ENCODE assay signal across 8 cellular contexts in genomic region chr7:36119005-36119711, GRCh38. TPM values are rescaled to one million over a fixed set of nuclear protein-coding genes. Genes with fewer than 3 reads are reported as not detected.
DNase-seq lines count a peak whose midpoint lies in the region; ATAC-seq, FAIRE-seq and TF ChIP-seq lines count a peak whose summit lies in the region.

No MANE protein-coding gene starts in this region.

- H3K4me1 ChIP-seq in endothelial cell of umbilical vein (ENCODE audit: control insufficient read depth, extremely low read depth, insufficient read depth, low read length) (peaks cover 14% of the 10 kb centered on the region), Karpas-422 (ENCODE audit: low read length) (0 out of 2 replicates have a peak, but pooled peaks cover 5% of the 10 kb centered on the region), GM23338 (ENCODE audit: insufficient read depth) (no peaks in the 10 kb centered on the region)

- H3K9me2 ChIP-seq in Karpas-422 (replicated peaks; ENCODE audit: insufficient read depth, low read length): no peaks in the 10 kb centered on the region
- H3K9me2 ChIP-seq in GM23338 (ENCODE audit: insufficient read depth): no peaks in the 10 kb centered on the region

- H3K79me2 ChIP-seq in endothelial cell of umbilical vein (ENCODE audit: control insufficient read depth, insufficient read depth, low read length) (no peaks in the 10 kb centered on the region), Karpas-422 (ENCODE audit: low read length) (no peaks in the 10 kb centered on the region), GM23338 (replicated peaks; ENCODE audit: insufficient read depth) (no peaks in the 10 kb centered on the region)

- H3K4me1 Mint-ChIP-seq in osteocyte (ENCODE audit: unreplicated experiment) (peaks cover 40% of the 10 kb centered on the region), GM23338 (peaks cover 4% of the 10 kb centered on the region; the same call in 2 of the 3 replicates)

- H4K20me1 ChIP-seq in endothelial cell of umbilical vein (replicated peaks; ENCODE audit: control insufficient read depth, extremely low read depth, insufficient read depth, low read length): no peaks in the 10 kb centered on the region
- no peaks in the 10 kb centered on the region for H4K20me1 ChIP-seq in Karpas-422 (ENCODE audit: insufficient read depth, low read depth, low read length)
- no peaks in the 10 kb centered on the region for H4K20me1 ChIP-seq in GM23338 (replicated peaks; ENCODE audit: insufficient read depth)

- H3K36me3 Mint-ChIP-seq in osteocyte (ENCODE audit: unreplicated experiment) (peaks cover 6% of the 10 kb centered on the region), GM23338 (ENCODE audit: low read depth) (no peaks in the 10 kb centered on the region; the same call in 2 of the 3 replicates)

- no peak for ATAC-seq in GM21447 (IDR thresholded peaks at IDR 0.05; ENCODE audit: unreplicated experiment)
- no peak for ATAC-seq in GM23338
- ATAC-seq in HG03159 (IDR thresholded peaks at IDR 0.05; ENCODE audit: unreplicated experiment): no peak

- H3K27me3 Mint-ChIP-seq in osteocyte (ENCODE audit: unreplicated experiment) (peaks cover 9% of the 10 kb centered on the region), GM23338 (ENCODE audit: insufficient read depth, low read depth, poor library complexity) (peaks cover 3% of the 10 kb centered on the region)

- H3K27me3 ChIP-seq in endothelial cell of umbilical vein (ENCODE audit: control insufficient read depth in 2 of 2, insufficient read depth in 2 of 2, low read length in 2 of 2) (no peaks in the 10 kb centered on the region), Karpas-422 (ENCODE audit: low read length) (no peaks in the 10 kb centered on the region), GM23338 (ENCODE audit: insufficient read depth) (no peaks in the 10 kb centered on the region)

- H3K27ac ChIP-seq in endothelial cell of umbilical vein (ENCODE audit: insufficient read depth, low read depth, low read length) (no peak overlapping the region), Karpas-422 (ENCODE audit: low read length) (no peak overlapping the region), GM23338 (ENCODE audit: low read depth) (no peak overlapping the region)

- TF ChIP-seq POLR2A in endothelial cell of umbilical vein (IDR thresholded peaks at IDR 0.05; ENCODE audit: low read depth, low read length): no peak

- dilution Hi-C loops in endothelial cell of umbilical vein (cut with MboI; ENCODE audit: extremely low pct_ligation_motif_present, low sequenced_read_pairs): no loop called here

- POLR2A ChIA-PET in endothelial cell of umbilical vein (lab: Charles Lee): no interaction called here

- H2AFZ ChIP-seq in endothelial cell of umbilical vein (ENCODE audit: low read depth, low read length): no peak overlapping the region
- no peak overlapping the region for H2AFZ ChIP-seq in Karpas-422 (ENCODE audit: low read length)
- no peak overlapping the region for H2AFZ ChIP-seq in GM23338

- H3K9me1 ChIP-seq in endothelial cell of umbilical vein (replicated peaks; ENCODE audit: control insufficient read depth, extremely low read depth, insufficient read depth, low read length): no peaks in the 10 kb centered on the region

- H3K4me2 ChIP-seq in endothelial cell of umbilical vein (ENCODE audit: insufficient read depth, low read length): no peak overlapping the region
- H3K4me2 ChIP-seq in Karpas-422 (ENCODE audit: low read depth, low read length, poor library complexity, severe bottlenecking): no peak overlapping the region
- no peak overlapping the region for H3K4me2 ChIP-seq in GM23338

- H3K4me3 ChIP-seq in endothelial cell of umbilical vein (replicated peaks in 1 of 3; ENCODE audit: insufficient read depth in 1 of 3, low read depth in 1 of 3, low read length in 3 of 3): no peak overlapping the region
- H3K4me3 ChIP-seq in Karpas-422 (ENCODE audit: low read length): no peak overlapping the region
- H3K4me3 ChIP-seq in GM23338: no peak overlapping the region

- H3F3A ChIP-seq in GM23338 (replicated peaks; ENCODE audit: low read depth): no peaks in the 10 kb centered on the region

- H3K4me3 Mint-ChIP-seq in osteocyte (ENCODE audit: unreplicated experiment) (no peak overlapping the region), GM23338 (no peak overlapping the region)

- no peaks in the 10 kb centered on the region for H3K9me3 ChIP-seq in endothelial cell of umbilical vein (replicated peaks; ENCODE audit: control insufficient read depth, insufficient read depth, low read length)
- H3K9me3 ChIP-seq in Karpas-422 (ENCODE audit: low read length): no peaks in the 10 kb centered on the region

- intact Hi-C loops in endothelial cell of umbilical vein (cut with micrococcal nuclease): no loop called here

- peak; percentile 85 for DNase-seq in Daoy (ENCODE audit: low read depth)
- peak; percentile 43 for DNase-seq in NCI-H774 (lab: John Stamatoyannopoulos, UW)
- DNase-seq in endothelial cell of umbilical vein (ENCODE audit: low read depth, low spot score): peak; percentile 22
- no peak for DNase-seq in osteocyte (ENCODE audit: extremely low spot score, unreplicated experiment)
- DNase-seq in Karpas-422: no peak
- no peak for DNase-seq in GM23338 (ENCODE audit: low spot score)

- FAIRE-seq in endothelial cell of umbilical vein (lab: Jason Lieb, UNC): no peak

- CTCF ChIA-PET in endothelial cell of umbilical vein (lab: Charles Lee): interaction anchor here (1.7 kb wide), 1 partner anchor 10 kb away, joined by 11 read pairs; no protein-coding TSS in a partner anchor

- no peak overlapping the region for H3K9ac ChIP-seq in endothelial cell of umbilical vein (replicated peaks; ENCODE audit: extremely low read depth, insufficient read depth, low read length)
- H3K9ac ChIP-seq in Karpas-422 (ENCODE audit: low read length): no peak overlapping the region

- TF ChIP-seq CTCF in endothelial cell of umbilical vein (IDR thresholded peaks at IDR 0.05; ENCODE audit: extremely low read depth in 1 of 2, insufficient read depth in 1 of 2, low read depth in 1 of 2, low read length in 2 of 2): no peak
- TF ChIP-seq CTCF in osteocyte (IDR thresholded peaks at IDR 0.05): no peak
- TF ChIP-seq CTCF in GM23338 (conservative IDR thresholded peaks at IDR 0.05; ENCODE audit: low read depth in 2 of 2): no peak

- no peaks in the 10 kb centered on the region for H3K36me3 ChIP-seq in endothelial cell of umbilical vein (ENCODE audit: control insufficient read depth in 2 of 2, extremely low read depth in 1 of 2, insufficient read depth in 2 of 2, low read length in 2 of 2)
- no peaks in the 10 kb centered on the region for H3K36me3 ChIP-seq in Karpas-422 (ENCODE audit: insufficient read depth, low read length)
- H3K36me3 ChIP-seq in GM23338 (ENCODE audit: insufficient read depth): no peaks in the 10 kb centered on the region

- peaks cover 23% of the 10 kb centered on the region for H3K9me3 Mint-ChIP-seq in osteocyte (ENCODE audit: unreplicated experiment)
- peaks cover 6% of the 10 kb centered on the region; the same call in 2 of the 3 replicates for H3K9me3 Mint-ChIP-seq in GM23338

- H3K27ac Mint-ChIP-seq in osteocyte (ENCODE audit: unreplicated experiment): peak overlapping the region; percentile 13
- H3K27ac Mint-ChIP-seq in GM23338: no peak overlapping the region

- no TSS peak for BruUV-seq in endothelial cell of umbilical vein (replicated peaks; lab: Mats Ljungman, UMichigan)

TF ChIP-seq in endothelial cell of umbilical vein, 7 proteins besides CTCF, POLR2A, EP300 and RAD21 (continues in another document):
- TF ChIP-seq POLR2AphosphoS5 (IDR thresholded peaks at IDR 0.05; ENCODE audit: insufficient read depth, low read depth, low read length) (no peak), JUN (IDR thresholded peaks at IDR 0.05; ENCODE audit: borderline replicate concordance, insufficient read depth, insufficient read length, low read depth) (no peak), MYC (IDR thresholded peaks at IDR 0.05; ENCODE audit: low read depth, low read length) (no peak), FOS (IDR thresholded peaks at IDR 0.05; ENCODE audit: borderline replicate concordance, insufficient read depth, low read length) (no peak), GATA2 (IDR thresholded peaks at IDR 0.05; ENCODE audit: insufficient read depth, insufficient read length, low read depth, low read length) (no peak)
- TF ChIP-seq, protein P1, sequence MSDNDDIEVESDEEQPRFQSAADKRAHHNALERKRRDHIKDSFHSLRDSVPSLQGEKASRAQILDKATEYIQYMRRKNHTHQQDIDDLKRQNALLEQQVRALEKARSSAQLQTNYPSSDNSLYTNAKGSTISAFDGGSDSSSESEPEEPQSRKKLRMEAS (IDR thresholded peaks at IDR 0.05; ENCODE audit: insufficient read depth, insufficient read length): no peak

TF ChIP-seq in GM23338, 12 proteins besides CTCF, POLR2A, EP300 and RAD21 (continues in another document):
- TF ChIP-seq ZNF114 (CRISPR knock-in tag; IDR thresholded peaks at IDR 0.05): no peak

RNA-seq across cellular contexts. Expression of gene EEPD1, which starts 33.9 kb away (rescaled TPM):
- total RNA-seq in Daoy (2014; rRNA removed; shearing (Covaris generic)): 6.1 and 10.7 TPM in 2 replicates
- total RNA-seq in endothelial cell of umbilical vein (0.23 and 0.42 TPM in 2 replicates), osteocyte (1.3 and 1.4 TPM in 2 replicates)
- polyA plus RNA-seq in endothelial cell of umbilical vein (0.13 and 0.40 TPM in 2 replicates), GM23338 (2016; fragmentation: Nextera tagmentation; extraction: Ambion mirVana) (4.1 and 6.0 TPM in 2 replicates)
- 0.25 and 0.38 TPM in 2 replicates for polyA plus RNA-seq in endothelial cell of umbilical vein (2011; cell fraction: cytosol; rRNA removed)
- 0.17 and 1.3 TPM in 2 replicates for polyA plus RNA-seq in endothelial cell of umbilical vein (2011; cell fraction: nucleus; rRNA removed)
- polyA plus RNA-seq in endothelial cell of umbilical vein (2012): 0.24 TPM in 1 of 2 replicates, not detected in the other
- polyA minus RNA-seq in endothelial cell of umbilical vein: 0.46 and 0.47 TPM in 2 replicates
- polyA minus RNA-seq in endothelial cell of umbilical vein (2011; cell fraction: cytosol; rRNA and poly(A)+ RNA removed): 0.82 TPM
- 0.43 and 0.58 TPM in 2 replicates for polyA minus RNA-seq in endothelial cell of umbilical vein (2011; cell fraction: nucleus; rRNA and poly(A)+ RNA removed)
- 28.8 and 63.5 TPM in 2 replicates for total RNA-seq in Karpas-422 (2014; rRNA removed; shearing (Covaris generic); ENCODE audit: low replicate concordance)
- total RNA-seq in GM23338 (2014; rRNA removed; shearing (Covaris generic)): 12.4 and 17.1 TPM in 2 replicates

Comparison
In these comparisons a context has a peak if more than half of its experiments do, and no peak if none do; other contexts are left out.
1. DNase-seq: peak in Daoy (single experiment), NCI-H774 (single experiment) and endothelial cell of umbilical vein (single experiment); none in osteocyte (single experiment), Karpas-422 (single experiment) and GM23338 (single experiment).